Comparison of ENCODE assay signal across 10 cellular contexts in the genomic region with DNA sequence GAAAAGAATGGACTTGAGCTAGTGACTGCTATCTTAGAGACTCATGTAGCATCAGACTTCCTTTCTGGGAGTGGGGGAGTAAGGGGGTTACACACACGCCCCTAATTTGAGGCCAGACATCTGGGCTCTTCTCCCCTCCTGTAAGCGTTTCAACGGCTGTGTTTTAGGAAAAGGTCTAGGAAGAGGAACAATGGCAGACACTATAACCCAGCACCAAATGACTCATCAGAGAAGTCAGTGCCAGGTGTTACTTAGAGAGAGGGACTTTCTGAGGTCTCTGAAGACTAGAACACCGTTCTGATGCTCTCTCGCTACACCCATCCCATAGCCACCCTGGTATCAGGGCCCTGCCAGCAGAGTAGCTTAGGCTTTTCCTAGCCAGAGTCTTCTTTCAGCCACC.
DNase-seq lines count a peak whose midpoint lies in the region; ATAC-seq and TF ChIP-seq lines count a peak whose summit lies in the region.
"Had no signal": no experiment of that assay in that cellular context is flagged by ENCODE, and none has a peak within 500 bp of the region (broad histone marks: within the 10 kb centered on the region; RNA-seq: fewer than 3 reads in every experiment).

No MANE protein-coding gene starts in this region.

- H3K27ac ChIP-seq in KMS-11 (peak overlapping the region; percentile 84), skeletal muscle tissue (ENCODE audit: low read depth, low read length) (peak overlapping the region; percentile 33), colonic mucosa (no peak overlapping the region)
- H3K27ac ChIP-seq: brain microvascular endothelial cell had no signal

- peaks cover 6% of the 10 kb centered on the region; the same call in 1 of the 2 replicates for H3K27me3 Mint-ChIP-seq in HFFc6 (ENCODE audit: insufficient read depth)

- no peak overlapping the region for H3K4me3 Mint-ChIP-seq in HFFc6

- H3K79me2 ChIP-seq in KMS-11 (ENCODE audit: insufficient read depth, low read depth): no peaks in the 10 kb centered on the region

- TF ChIP-seq CTCF in KMS-11 (conservative IDR thresholded peaks at IDR 0.05; ENCODE audit: low read depth, low read length): no peak
- TF ChIP-seq CTCF in colonic mucosa (IDR thresholded peaks at IDR 0.05): no peak
- TF ChIP-seq CTCF in HFFc6 (IDR thresholded peaks at IDR 0.05): no peak

- peak overlapping the region; percentile 65; the same call in 1 of the 2 replicates for H2AFZ ChIP-seq in KMS-11 (ENCODE audit: low read depth)

- intact Hi-C loops in colonic mucosa (cut with DNase I): no loop called here

- H3K36me3 Mint-ChIP-seq in HFFc6 (ENCODE audit: low read depth): no peaks in the 10 kb centered on the region

- H3K4me1 ChIP-seq in KMS-11 (ENCODE audit: low read depth, poor library complexity, severe bottlenecking) (peaks cover 33% of the 10 kb centered on the region), skeletal muscle tissue (ENCODE audit: control insufficient read depth in 3 of 3, insufficient read depth in 3 of 3, low read length in 3 of 3) (peaks cover 25 to 31% (median 28%) of the 10 kb centered on the region in 3 donors), colonic mucosa (no peaks in the 10 kb centered on the region)

- ATAC-seq in HG02798 (IDR thresholded peaks at IDR 0.05; ENCODE audit: poor library complexity, unreplicated experiment): peak; percentile 99

- H3K9me3 ChIP-seq in skeletal muscle tissue (ENCODE audit: control insufficient read depth in 3 of 3, low read length in 3 of 3) (no peaks in the 10 kb centered on the region), colonic mucosa (no peaks in the 10 kb centered on the region)

- DNase-seq in GM19238 (ENCODE audit: insufficient read length, low spot score) (peak; percentile 16), colonic mucosa (no peak), kidney tubule cell (ENCODE audit: low spot score) (no peak), HFFc6 (no peak)
- DNase-seq in NK-92 treated with Interleukin-12 subunit alpha and Interleukin-12 subunit beta, amount 100 ng/mL, for 24 hours (lab: John Stamatoyannopoulos, UW): no peak
- DNase-seq: brain microvascular endothelial cell, retina had no signal

- no peaks in the 10 kb centered on the region for H3K9me3 Mint-ChIP-seq in HFFc6

- no peaks in the 10 kb centered on the region for H4K20me1 ChIP-seq in KMS-11 (ENCODE audit: insufficient read depth)

- peak overlapping the region; percentile 70; the same call in 1 of the 2 replicates for H3K4me2 ChIP-seq in KMS-11

- H3K4me3 ChIP-seq in KMS-11 (IDR thresholded peaks at IDR 0.05; ENCODE audit: insufficient read depth, low read depth, low read length) (no peak overlapping the region), skeletal muscle tissue (ENCODE audit: low read length in 3 of 3) (no peak overlapping the region), colonic mucosa (no peak overlapping the region)

- no peaks in the 10 kb centered on the region for H3K36me3 ChIP-seq in KMS-11 (ENCODE audit: insufficient read depth)
- H3K36me3 ChIP-seq in skeletal muscle tissue (ENCODE audit: control insufficient read depth in 3 of 3, insufficient read depth in 3 of 3, low read length in 3 of 3): peaks cover 0 to 4% (median 4%) of the 10 kb centered on the region in 3 donors
- H3K36me3 ChIP-seq in colonic mucosa: no peaks in the 10 kb centered on the region
- H3K36me3 ChIP-seq: brain microvascular endothelial cell had no signal

- H3K27ac Mint-ChIP-seq in HFFc6: no peak overlapping the region

- H3K27me3 ChIP-seq in KMS-11 (ENCODE audit: insufficient read depth, low read depth) (no peaks in the 10 kb centered on the region), skeletal muscle tissue (ENCODE audit: control insufficient read depth in 3 of 3, insufficient read depth in 3 of 3, low read length in 3 of 3) (no peaks in the 10 kb centered on the region), colonic mucosa (no peaks in the 10 kb centered on the region)
- H3K27me3 ChIP-seq: brain microvascular endothelial cell had no signal

- peaks cover 59% of the 10 kb centered on the region for H3K4me1 Mint-ChIP-seq in HFFc6 (ENCODE audit: low read depth)

- H3K9ac ChIP-seq in KMS-11: peak overlapping the region; percentile 5; the same call in 1 of the 2 replicates
- H3K9ac ChIP-seq in skeletal muscle tissue (ENCODE audit: low read depth in 1 of 3, low read length in 3 of 3): no peak overlapping the region
- no peak overlapping the region for H3K9ac ChIP-seq in colonic mucosa (ENCODE audit: low read depth in 2 of 2, low read length in 2 of 2)
